Comparison of ENCODE assay signal across 10 cellular contexts in genomic region chr1:37752213-37752582, GRCh38. TPM values are rescaled to one million over a fixed set of nuclear protein-coding genes. Genes with fewer than 3 reads are reported as not detected.
DNase-seq lines count a peak whose midpoint lies in the region; ATAC-seq and TF ChIP-seq lines count a peak whose summit lies in the region.
"Had no signal": no experiment of that assay in that cellular context is flagged by ENCODE, and none has a peak within 500 bp of the region (broad histone marks: within the 10 kb centered on the region; RNA-seq: fewer than 3 reads in every experiment).

No MANE protein-coding gene starts in this region.

- peak overlapping the region in 7 of 8 donors; percentile 13 to 70 (median 37) for H3K4me3 ChIP-seq in spleen

- no peak for ATAC-seq in activated CD8-positive, alpha-beta memory T cell treated with anti-CD3 and anti-CD28 coated beads, Interleukin-2, amount 10 ng/mL, durations not matched to agents 7 days and 5 days
- ATAC-seq in HG03442 (IDR thresholded peaks at IDR 0.05; ENCODE audit: unreplicated experiment) (no peak), GM19463 (IDR thresholded peaks at IDR 0.05; ENCODE audit: unreplicated experiment) (no peak)

- H3K36me3 ChIP-seq in spleen = no peaks in the 10 kb centered on the region
- H3K36me3 ChIP-seq: vagina had no signal

- H3K27me3 ChIP-seq in spleen (replicated peaks in 1 of 7) = peaks cover 0 to 99% (median 45%) of the 10 kb centered on the region in 7 donors

- DNase-seq in activated CD8-positive, alpha-beta memory T cell treated with anti-CD3 and anti-CD28 coated beads, Interleukin-2, amount 10 ng/mL, durations not matched to agents 7 days and 5 days = no peak
- no peak for DNase-seq in activated CD8-positive, alpha-beta memory T cell treated with anti-CD3 and anti-CD28 coated beads, Interleukin-2, amount 50 U/mL, for 4 hours
- DNase-seq in SW480 (ENCODE audit: low spot score) = peak; percentile 19
- DNase-seq in glutamatergic neuron = no peak
- no peak for DNase-seq in spleen
- DNase-seq in T-helper 9 cell = no peak
- DNase-seq: left cardiac atrium had no signal

- 25 to 39% (median 30%) methylated on average over 7 to 11 of the region's 11 CpGs for WGBS in spleen, 5 donors

- TF ChIP-seq POLR2A in spleen (IDR thresholded peaks at IDR 0.05) = no peak

- no peak overlapping the region for H3K27ac ChIP-seq in spleen
- H3K27ac ChIP-seq: vagina had no signal

- H3K4me1 ChIP-seq in spleen = peaks cover 0 to 21% (median 12%) of the 10 kb centered on the region in 6 donors
- H3K4me1 ChIP-seq: vagina had no signal

- intact Hi-C loops in spleen (cut with DNase I; ENCODE audit: low total_unique reads) = no loop called here

- no peak overlapping the region for H3K27ac Mint-ChIP-seq in activated CD8-positive, alpha-beta memory T cell treated with anti-CD3 and anti-CD28 coated beads, Interleukin-2, amount 10 ng/mL, durations not matched to agents 7 days and 5 days
- no peak overlapping the region for H3K27ac Mint-ChIP-seq in glutamatergic neuron (ENCODE audit: unreplicated experiment)

- no peaks in the 10 kb centered on the region for H3K36me3 Mint-ChIP-seq in activated CD8-positive, alpha-beta memory T cell treated with anti-CD3 and anti-CD28 coated beads, Interleukin-2, amount 10 ng/mL, durations not matched to agents 7 days and 5 days
- no peaks in the 10 kb centered on the region for H3K36me3 Mint-ChIP-seq in glutamatergic neuron (ENCODE audit: unreplicated experiment)

- H3K27me3 Mint-ChIP-seq in activated CD8-positive, alpha-beta memory T cell treated with anti-CD3 and anti-CD28 coated beads, Interleukin-2, amount 10 ng/mL, durations not matched to agents 7 days and 5 days = peaks cover 42% of the 10 kb centered on the region
- peaks cover 15% of the 10 kb centered on the region for H3K27me3 Mint-ChIP-seq in glutamatergic neuron (ENCODE audit: unreplicated experiment)

- peak overlapping the region; percentile 39 for H3K4me3 Mint-ChIP-seq in activated CD8-positive, alpha-beta memory T cell treated with anti-CD3 and anti-CD28 coated beads, Interleukin-2, amount 10 ng/mL, durations not matched to agents 7 days and 5 days
- peak overlapping the region; percentile 76 for H3K4me3 Mint-ChIP-seq in glutamatergic neuron (ENCODE audit: unreplicated experiment)

- peaks cover 7% of the 10 kb centered on the region for H3K4me1 Mint-ChIP-seq in activated CD8-positive, alpha-beta memory T cell treated with anti-CD3 and anti-CD28 coated beads, Interleukin-2, amount 10 ng/mL, durations not matched to agents 7 days and 5 days
- no peaks in the 10 kb centered on the region for H3K4me1 Mint-ChIP-seq in glutamatergic neuron (ENCODE audit: low read depth, unreplicated experiment)

- no peak for TF ChIP-seq CTCF in glutamatergic neuron (IDR thresholded peaks at IDR 0.05; ENCODE audit: partially characterized antibody, unreplicated experiment)
- no peak for TF ChIP-seq CTCF in spleen (IDR thresholded peaks at IDR 0.05 in 8 of 11, conservative IDR thresholded peaks at IDR 0.05 in 3 of 11)

- CTCF ChIA-PET in activated CD8-positive, alpha-beta memory T cell treated with anti-CD3 and anti-CD28 coated beads, Interleukin-2, amount 10 ng/mL, durations not matched to agents 7 days and 5 days (lab: Charles Lee) = no interaction called here

- peaks cover 0 to 7% (median 3%) of the 10 kb centered on the region in 8 donors for H3K9me3 ChIP-seq in spleen
- H3K9me3 ChIP-seq: vagina had no signal

- peaks cover 2% of the 10 kb centered on the region for H3K9me3 Mint-ChIP-seq in activated CD8-positive, alpha-beta memory T cell treated with anti-CD3 and anti-CD28 coated beads, Interleukin-2, amount 10 ng/mL, durations not matched to agents 7 days and 5 days (ENCODE audit: low read depth)
- peaks cover 6% of the 10 kb centered on the region for H3K9me3 Mint-ChIP-seq in glutamatergic neuron (ENCODE audit: unreplicated experiment)

RNA-seq across cellular contexts. Expression of gene EPHA10, which starts 12.7 kb away (rescaled TPM):
- not detected for total RNA-seq in activated CD8-positive, alpha-beta memory T cell treated with anti-CD3 and anti-CD28 coated beads, Interleukin-2, amount 10 ng/mL, durations not matched to agents 7 days and 5 days
- 4.8 TPM for total RNA-seq in glutamatergic neuron (ENCODE audit: unreplicated experiment)
- under 1 TPM in 4 of 7 donors, not detected in 3; 0.07 to 0.43 (median 0.26) TPM for total RNA-seq in spleen
- polyA plus RNA-seq in spleen = under 1 TPM; 0.02 to 0.10 (median 0.02) TPM

RNA-seq across cellular contexts. Expression of gene MANEAL, which starts 41.4 kb away (rescaled TPM):
- 1 to 10 TPM; 2.6 to 4.5 TPM for total RNA-seq in activated CD8-positive, alpha-beta memory T cell treated with anti-CD3 and anti-CD28 coated beads, Interleukin-2, amount 10 ng/mL, durations not matched to agents 7 days and 5 days
- 112 TPM for total RNA-seq in glutamatergic neuron (ENCODE audit: unreplicated experiment)
- total RNA-seq in spleen = 1 to 10 TPM; 1.8 to 9.2 (median 3.1) TPM
- polyA plus RNA-seq in spleen = 1 to 10 TPM; 1.4 to 2.3 (median 1.8) TPM

RNA-seq across cellular contexts. Expression of gene C1orf122, which starts 55.4 kb away (rescaled TPM):
- 10 to 100 TPM; 19.8 to 21.9 TPM for total RNA-seq in activated CD8-positive, alpha-beta memory T cell treated with anti-CD3 and anti-CD28 coated beads, Interleukin-2, amount 10 ng/mL, durations not matched to agents 7 days and 5 days
- total RNA-seq in glutamatergic neuron (ENCODE audit: unreplicated experiment) (57.3 TPM), spleen (10 to 100 TPM; 15.9 to 31.1 (median 19.5) TPM)
- polyA plus RNA-seq in spleen = 10 to 100 TPM; 18.1 to 38.5 (median 23.1) TPM

RNA-seq across cellular contexts. Expression of gene YRDC, which starts 55.8 kb away (rescaled TPM):
- 10 to 100 TPM; 16.4 to 28.6 TPM for total RNA-seq in activated CD8-positive, alpha-beta memory T cell treated with anti-CD3 and anti-CD28 coated beads, Interleukin-2, amount 10 ng/mL, durations not matched to agents 7 days and 5 days
- total RNA-seq in glutamatergic neuron (ENCODE audit: unreplicated experiment) = 14.9 TPM
- 10 to 100 TPM in 5 of 7 donors, 1 to 10 TPM in 2; 8.0 to 13.4 (median 10.9) TPM for total RNA-seq in spleen
- polyA plus RNA-seq in spleen = 10 to 100 TPM in 1 of 3 donors, 1 to 10 TPM in 2; 7.5 to 12.2 (median 9.9) TPM

RNA-seq across cellular contexts. Expression of gene CDCA8, which starts 59.9 kb away (rescaled TPM):
- total RNA-seq in activated CD8-positive, alpha-beta memory T cell treated with anti-CD3 and anti-CD28 coated beads, Interleukin-2, amount 10 ng/mL, durations not matched to agents 7 days and 5 days = 10 to 100 TPM; 77.2 to 97.3 TPM
- total RNA-seq in glutamatergic neuron (ENCODE audit: unreplicated experiment) (10.4 TPM), spleen (1 to 10 TPM; 1.2 to 8.2 (median 4.3) TPM)
- polyA plus RNA-seq in spleen = 1 to 10 TPM; 1.5 to 7.7 (median 3.9) TPM

Comparison
In these comparisons a context has a peak if more than half of its experiments do, and no peak if none do; other contexts are left out.
1. RNA of gene MANEAL, which starts 41.4 kb away (total RNA-seq): 112 TPM in glutamatergic neuron (single experiment); 2.6 to 4.5 TPM in activated CD8-positive, alpha-beta memory T cell treated with anti-CD3 and anti-CD28 coated beads, Interleukin-2, amount 10 ng/mL, durations not matched to agents 7 days and 5 days and 1.8 to 9.2 TPM in spleen; every median in the first group is over 10 times any median in the second.